ENCODE assay signal across 1 cellular context in the genomic region with DNA sequence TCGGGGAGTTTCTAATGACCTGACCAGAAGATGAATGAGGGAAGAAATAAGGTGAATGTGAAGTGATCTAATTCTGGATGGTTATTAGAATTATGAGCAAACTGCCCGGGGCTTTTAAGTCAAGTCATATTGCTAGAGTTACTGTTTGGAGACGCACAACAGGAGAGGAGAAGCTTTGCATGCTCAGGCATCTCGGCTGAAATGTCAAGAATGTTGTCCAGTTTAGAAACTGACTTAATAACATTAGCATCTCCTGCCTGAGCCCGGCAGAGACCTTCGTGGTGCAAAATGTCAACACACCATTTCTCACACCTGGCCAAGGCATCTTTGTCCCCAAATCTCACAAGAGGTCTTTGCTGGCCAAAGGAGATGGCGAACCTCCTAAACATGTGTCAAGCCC.
TF ChIP-seq lines count a peak whose summit lies in the region.

No MANE protein-coding gene starts in this region.

TF ChIP-seq in SK-N-SH treated with all-trans-retinoic acid at 6 μM for 48 hours, 23 proteins besides CTCF, POLR2A, EP300 and RAD21 (continued from another document):
- TF ChIP-seq TSHZ2 (CRISPR knock-in tag; IDR thresholded peaks at IDR 0.05) (no peak), ZC3H10 (CRISPR knock-in tag; IDR thresholded peaks at IDR 0.05) (no peak), RARB (CRISPR knock-in tag; IDR thresholded peaks at IDR 0.05) (no peak), BACH2 (CRISPR knock-in tag; IDR thresholded peaks at IDR 0.05; ENCODE audit: borderline replicate concordance) (no peak), TCF4 (CRISPR knock-in tag; IDR thresholded peaks at IDR 0.05; ENCODE audit: borderline replicate concordance) (no peak), OSR1 (CRISPR knock-in tag; IDR thresholded peaks at IDR 0.05) (no peak), ZFP30 (CRISPR knock-in tag; IDR thresholded peaks at IDR 0.05) (no peak), ZNF565 (CRISPR knock-in tag; conservative IDR thresholded peaks at IDR 0.05; ENCODE audit: low read depth) (no peak)
- TF ChIP-seq, protein P1, sequence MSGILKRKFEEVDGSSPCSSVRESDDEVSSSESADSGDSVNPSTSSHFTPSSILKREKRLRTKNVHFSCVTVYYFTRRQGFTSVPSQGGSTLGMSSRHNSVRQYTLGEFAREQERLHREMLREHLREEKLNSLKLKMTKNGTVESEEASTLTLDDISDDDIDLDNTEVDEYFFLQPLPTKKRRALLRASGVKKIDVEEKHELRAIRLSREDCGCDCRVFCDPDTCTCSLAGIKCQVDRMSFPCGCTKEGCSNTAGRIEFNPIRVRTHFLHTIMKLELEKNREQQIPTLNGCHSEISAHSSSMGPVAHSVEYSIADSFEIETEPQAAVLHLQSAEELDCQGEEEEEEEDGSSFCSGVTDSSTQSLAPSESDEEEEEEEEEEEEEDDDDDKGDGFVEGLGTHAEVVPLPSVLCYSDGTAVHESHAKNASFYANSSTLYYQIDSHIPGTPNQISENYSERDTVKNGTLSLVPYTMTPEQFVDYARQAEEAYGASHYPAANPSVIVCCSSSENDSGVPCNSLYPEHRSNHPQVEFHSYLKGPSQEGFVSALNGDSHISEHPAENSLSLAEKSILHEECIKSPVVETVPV (CRISPR knock-in tag; IDR thresholded peaks at IDR 0.05) = no peak
